Comparison of ENCODE assay signal across 14 cellular contexts in genomic region chr9:85647571-85647970, GRCh38.
DNase-seq lines count a peak whose midpoint lies in the region; ATAC-seq, FAIRE-seq and TF ChIP-seq lines count a peak whose summit lies in the region.
"Had no signal": no experiment of that assay in that cellular context is flagged by ENCODE, and none has a peak within 500 bp of the region (broad histone marks: within the 10 kb centered on the region; RNA-seq: fewer than 3 reads in every experiment).

No MANE protein-coding gene starts in this region.

- no peaks in the 10 kb centered on the region for H4K20me1 ChIP-seq in GM12878 (ENCODE audit: control insufficient read depth, insufficient read depth)

- BruUV-seq in GM12878 (replicated peaks; lab: Mats Ljungman, UMichigan) = no TSS peak

- in situ Hi-C loops in GM12878 (cut with MboI) = no loop called here

- no peaks in the 10 kb centered on the region; the same call in 2 of the 3 replicates for H3K9me3 ChIP-seq in GM12878 (replicated peaks; ENCODE audit: control insufficient read depth, insufficient read depth, low read length)
- H3K9me3 ChIP-seq: Caco-2, gastrocnemius medialis, testis had no signal

- FAIRE-seq in GM12878 (lab: Jason Lieb, UNC) = peak; percentile 47

- RAD21 ChIA-PET in GM12878 (lab: Charles Lee; ENCODE audit: unreplicated experiment) = no interaction called here

- intact Hi-C loops in GM12878 (cut with micrococcal nuclease; ENCODE audit: unreplicated experiment) (no loop called here), cardiac septum (cut with DNase I) (no loop called here)

- no peak for TF ChIP-seq POLR2A in GM12878 (IDR thresholded peaks at IDR 0.05; ENCODE audit: low read depth, low read length)

- 0 out of 2 replicates have a peak overlapping the region, but pooled peaks have one; percentile 39 for H3K27ac ChIP-seq in GM12878 (ENCODE audit: control insufficient read depth, insufficient read depth)
- H3K27ac ChIP-seq: gastrocnemius medialis, testis had no signal

- no peak overlapping the region for H3K9ac ChIP-seq in GM12878 (ENCODE audit: control insufficient read depth, insufficient read depth, low read length)

- POLR2A ChIA-PET in GM12878 (lab: Charles Lee) = no interaction called here

- peak; percentile 7 for DNase-seq in GM12878 (ENCODE audit: low read depth, low spot score)
- DNase-seq in NCI-H128 (lab: John Stamatoyannopoulos, UW; ENCODE audit: unreplicated experiment) = no peak
- DNase-seq in C1 segment of cervical spinal cord (lab: John Stamatoyannopoulos, UW) = no peak
- DNase-seq in cardiac septum (ENCODE audit: low spot score) = no peak
- no peak for DNase-seq in HT-29 (ENCODE audit: low spot score)
- DNase-seq: activated naive CD8-positive, alpha-beta T cell treated with anti-CD3 and anti-CD28 coated beads, Interleukin-2, amount 10 ng/mL, durations not matched to agents 7 days and 5 days; Caco-2; gastrocnemius medialis; NCI-H526 treated with DMSO at 0.1 percent for 48 hours; stimulated activated CD4-positive, alpha-beta T cell treated with anti-CD3 and anti-CD28 coated beads, Interleukin-4, amount 100 ng/mL, for 1 hour; testis had no signal

- TF ChIP-seq CTCF in GM12878 (IDR thresholded peaks at IDR 0.05 in 2 of 3, conservative IDR thresholded peaks at IDR 0.05 in 1 of 3; ENCODE audit: control insufficient read depth in 2 of 3, extremely low read depth in 1 of 3, insufficient read depth in 1 of 3, low read depth in 3 of 3, low read length in 3 of 3) = no peak

- no peaks in the 10 kb centered on the region for H3K79me2 ChIP-seq in GM12878 (ENCODE audit: control insufficient read depth, insufficient read depth, low read length)

- TF ChIP-seq RAD21 in GM12878 (IDR thresholded peaks at IDR 0.05; ENCODE audit: insufficient read depth, low read depth, low read length) = no peak

- H3K4me3 ChIP-seq in GM12878 = no peak overlapping the region
- H3K4me3 ChIP-seq: gastrocnemius medialis, testis had no signal

- H3K4me2 ChIP-seq in GM12878 (ENCODE audit: control insufficient read depth, insufficient read depth) = peak overlapping the region; percentile 7; the same call in 1 of the 2 replicates

- H3K36me3 ChIP-seq in GM12878 (ENCODE audit: control insufficient read depth in 2 of 2, insufficient read depth in 2 of 2, low read length in 1 of 2) = peaks cover 0 to 3% of the 10 kb centered on the region in 2 experiments; a peak in 1 of 4 replicates

- H3K27me3 ChIP-seq in GM12878 (replicated peaks in 1 of 2; ENCODE audit: control insufficient read depth in 2 of 2, insufficient read depth in 2 of 2, low read length in 1 of 2) = no peaks in the 10 kb centered on the region
- H3K27me3 ChIP-seq: gastrocnemius medialis, testis had no signal

- H3K4me1 ChIP-seq in GM12878 (ENCODE audit: control insufficient read depth, insufficient read depth, low read length) = peaks cover 9% of the 10 kb centered on the region
- H3K4me1 ChIP-seq: Caco-2, gastrocnemius medialis, testis had no signal

- WGBS in GM12878 (ENCODE audit: insufficient coverage, insufficient replicate concordance, low lambda C conversion rate, missing lambda C conversion rate) = 100% methylated on average over 1 of the region's 1 CpG

- CTCF ChIA-PET in GM12878 (lab: Yijun Ruan, JAX) = interaction anchor here (1.3 to 1.4 kb wide), 2 partner anchors 11 to 68 kb away, joined by 5 to 6 read pairs; no protein-coding TSS in a partner anchor

- no peak overlapping the region for H2AFZ ChIP-seq in GM12878 (ENCODE audit: control insufficient read depth, low read depth, low read length)

- TF ChIP-seq EP300 in GM12878 (IDR thresholded peaks at IDR 0.05; ENCODE audit: borderline replicate concordance in 1 of 2, control insufficient read depth in 1 of 2, low read depth in 2 of 2, low read length in 2 of 2) = peak in 1 of 2 experiments; percentile 51; a peak in 1 of 4 replicates

- SMC1A ChIA-PET in GM12878 (lab: Charles Lee; ENCODE audit: uncharacterized antibody, unreplicated experiment) = no interaction called here

- ATAC-seq in GM18858 (IDR thresholded peaks at IDR 0.05; ENCODE audit: unreplicated experiment) = peak; percentile 95
- peak; percentile 91 for ATAC-seq in GM21576 (IDR thresholded peaks at IDR 0.05; ENCODE audit: unreplicated experiment)
- peak; percentile 95 for ATAC-seq in HG03378 (IDR thresholded peaks at IDR 0.05; ENCODE audit: unreplicated experiment)
- peak; percentile 95 for ATAC-seq in GM12878
- ATAC-seq: gastrocnemius medialis had no signal

TF ChIP-seq in GM12878, 131 proteins besides CTCF, POLR2A, EP300 and RAD21:
- peak; percentile 39; the same call in 1 of the 2 replicates for TF ChIP-seq JUNB (IDR thresholded peaks at IDR 0.05)
- no peak for TF ChIP-seq MEF2A (IDR thresholded peaks at IDR 0.05; ENCODE audit: insufficient read depth, low read depth, low read length)
- TF ChIP-seq MEF2B (IDR thresholded peaks at IDR 0.05; ENCODE audit: partially characterized antibody, poor library complexity, severe bottlenecking) = peak; percentile 10
- no peak for TF ChIP-seq MYB (IDR thresholded peaks at IDR 0.05; ENCODE audit: borderline replicate concordance, low read depth, low read length)
- no peak for TF ChIP-seq ZNF622 (IDR thresholded peaks at IDR 0.05)
- TF ChIP-seq POLR2AphosphoS2 (IDR thresholded peaks at IDR 0.05; ENCODE audit: low read depth, low read length) = no peak
- TF ChIP-seq PAX8 (IDR thresholded peaks at IDR 0.05) = no peak
- no peak for TF ChIP-seq MAX (IDR thresholded peaks at IDR 0.05; ENCODE audit: low read depth, low read length)
- no peak for TF ChIP-seq BACH1 (IDR thresholded peaks at IDR 0.05; ENCODE audit: borderline replicate concordance)
- peak; percentile 85 for TF ChIP-seq SPI1 (IDR thresholded peaks at IDR 0.05; ENCODE audit: borderline replicate concordance, insufficient read depth, low read depth, low read length)
- TF ChIP-seq ATF7 (IDR thresholded peaks at IDR 0.05; ENCODE audit: low read depth) = peak; percentile 57; the same call in 1 of the 2 replicates
- peak; percentile 35; the same call in 1 of the 2 replicates for TF ChIP-seq NBN (IDR thresholded peaks at IDR 0.05)
- no peak for TF ChIP-seq ZNF384 (IDR thresholded peaks at IDR 0.05; ENCODE audit: borderline replicate concordance, low read depth, low read length)
- no peak for TF ChIP-seq MXI1 (IDR thresholded peaks at IDR 0.05; ENCODE audit: low read depth, low read length)
- TF ChIP-seq IKZF2 (IDR thresholded peaks at IDR 0.05) = peak; percentile 39 to 45; a peak in 2 of 4 replicates
- 0 out of 2 replicates have a peak, but pooled peaks have one; percentile 36 for TF ChIP-seq RELB (IDR thresholded peaks at IDR 0.05; ENCODE audit: low read depth)
- TF ChIP-seq MTA2 (IDR thresholded peaks at IDR 0.05; ENCODE audit: low read depth) = peak; percentile 72
- TF ChIP-seq FOS (IDR thresholded peaks at IDR 0.05; ENCODE audit: borderline replicate concordance, extremely low read depth, insufficient read length) = no peak
